In genomic region chr11:118199135-118199534, GRCh38 we compare ENCODE assay signal across 26 cellular contexts. TPM values are rescaled to one million over a fixed set of nuclear protein-coding genes. Genes with fewer than 3 reads are reported as not detected.
DNase-seq lines count a peak whose midpoint lies in the region; ATAC-seq, FAIRE-seq and TF ChIP-seq lines count a peak whose summit lies in the region.
"Had no signal": no experiment of that assay in that cellular context is flagged by ENCODE, and none has a peak within 500 bp of the region (broad histone marks: within the 10 kb centered on the region; RNA-seq: fewer than 3 reads in every experiment).

No MANE protein-coding gene starts in this region.

- no peak for TF ChIP-seq CTCF in HepG2 (CRISPR knock-in tag; IDR thresholded peaks at IDR 0.05)

- BruUV-seq in HepG2 (replicated peaks; lab: Mats Ljungman, UMichigan) = no TSS peak

- H3K9me3 Mint-ChIP-seq in T-helper 1 cell treated with Interleukin-12 subunit alpha and Interleukin-12 subunit beta and Interleukin-4 antibody, amounts not matched to agents 30 μg/mL and 1 μg/mL, for 36 hours = no peaks in the 10 kb centered on the region
- no peaks in the 10 kb centered on the region for H3K9me3 Mint-ChIP-seq in stimulated activated naive CD8-positive, alpha-beta T cell treated with anti-CD3 and anti-CD28 coated beads, Interleukin-15, amount 100 ng/mL, for 72 hours
- H3K9me3 Mint-ChIP-seq: CD8-positive, alpha-beta T cell; type B pancreatic cell had no signal

- peaks cover 88% of the 10 kb centered on the region for H3K4me1 ChIP-seq in HepG2 (ENCODE audit: insufficient read depth, low read length)

- no peaks in the 10 kb centered on the region for H3K27me3 ChIP-seq in HepG2 (ENCODE audit: control insufficient read depth in 1 of 2, insufficient read depth in 2 of 2, low read length in 2 of 2)
- H3K27me3 ChIP-seq: MG63 had no signal

- peak overlapping the region; percentile 56 for H3K27ac Mint-ChIP-seq in T-helper 1 cell treated with Interleukin-12 subunit alpha and Interleukin-12 subunit beta and Interleukin-4 antibody, amounts not matched to agents 30 μg/mL and 1 μg/mL, for 36 hours
- peak overlapping the region; percentile 29 to 87 for H3K27ac Mint-ChIP-seq in stimulated activated naive CD8-positive, alpha-beta T cell treated with anti-CD3 and anti-CD28 coated beads, Interleukin-15, amount 100 ng/mL, for 72 hours
- H3K27ac Mint-ChIP-seq: type B pancreatic cell had no signal

- in situ Hi-C loops in HepG2 (cut with HindIII; ENCODE audit: extremely low pct_ligation_motif_present, low pct_unique_long_range_greater_than_20kb) = loop anchor here (5.0 to 10.0 kb wide), 3 partner anchors 53 to 156 kb away; partner anchors contain the start of genes MPZL3 and UBE4A

- peaks cover 13% of the 10 kb centered on the region for H3K4me1 Mint-ChIP-seq in T-helper 1 cell treated with Interleukin-12 subunit alpha and Interleukin-12 subunit beta and Interleukin-4 antibody, amounts not matched to agents 30 μg/mL and 1 μg/mL, for 36 hours (ENCODE audit: low read depth)
- peaks cover 31% of the 10 kb centered on the region for H3K4me1 Mint-ChIP-seq in stimulated activated naive CD8-positive, alpha-beta T cell treated with anti-CD3 and anti-CD28 coated beads, Interleukin-15, amount 100 ng/mL, for 72 hours

- TF ChIP-seq EP300 in HepG2 (IDR thresholded peaks at IDR 0.05; ENCODE audit: low read depth in 2 of 2, low read length in 2 of 2) (no peak), HepG2 (CRISPR knock-in tag; IDR thresholded peaks at IDR 0.05; ENCODE audit: borderline replicate concordance) (no peak)

- POLR2A ChIA-PET in HepG2 (lab: Yijun Ruan, JAX) = interaction anchor here (0.7 to 2.0 kb wide), 6 partner anchors 13 to 168 kb away, joined by 3 to 19 read pairs (median 6); partner anchors contain the start of genes MPZL2 and MPZL3

- intact Hi-C loops in HepG2 (cut with micrococcal nuclease; ENCODE audit: unreplicated experiment) = loop anchor here (5.0 kb wide), 2 partner anchors 52 to 63 kb away; partner anchors contain the start of gene MPZL2

- H3K4me3 ChIP-seq in HepG2 (replicated peaks in 1 of 3; ENCODE audit: insufficient read depth in 1 of 3, low read depth in 2 of 3, low read length in 3 of 3) = no peak overlapping the region
- H3K4me3 ChIP-seq: cardiac muscle cell, MG63 had no signal

- H2AFZ ChIP-seq in HepG2 (ENCODE audit: low read length) = no peak overlapping the region

- H3K4me3 Mint-ChIP-seq in T-helper 1 cell treated with Interleukin-12 subunit alpha and Interleukin-12 subunit beta and Interleukin-4 antibody, amounts not matched to agents 30 μg/mL and 1 μg/mL, for 36 hours = no peak overlapping the region
- H3K4me3 Mint-ChIP-seq in stimulated activated naive CD8-positive, alpha-beta T cell treated with anti-CD3 and anti-CD28 coated beads, Interleukin-15, amount 100 ng/mL, for 72 hours = peak overlapping the region in 1 of 2 donors; percentile 36
- H3K4me3 Mint-ChIP-seq: CD8-positive, alpha-beta T cell had no signal

- no peak for TF ChIP-seq RAD21 in HepG2 (CRISPR knock-in tag; IDR thresholded peaks at IDR 0.05)

- H3K36me3 ChIP-seq in HepG2 (replicated peaks in 1 of 2; ENCODE audit: control insufficient read depth in 1 of 2, insufficient read depth in 2 of 2, low read length in 2 of 2) = no peaks in the 10 kb centered on the region
- H3K36me3 ChIP-seq: cardiac muscle cell, MG63 had no signal

- no peak for DNase-seq in T-helper 1 cell
- no peak for DNase-seq in stimulated activated naive CD8-positive, alpha-beta T cell treated with anti-CD3 and anti-CD28 coated beads, Interleukin-15, amount 100 ng/mL, for 72 hours
- DNase-seq in stimulated activated naive CD8-positive, alpha-beta T cell treated with anti-CD3 and anti-CD28 coated beads, Interleukin-15, Interleukin-2, amounts not matched to agents 100 U/mL and 50 U/mL, for 24 hours = no peak
- DNase-seq in HepG2 (ENCODE audit: low spot score) = no peak
- DNase-seq in UCSD-AML1 (lab: John Stamatoyannopoulos, UW; ENCODE audit: unreplicated experiment) = no peak
- DNase-seq in NCI-H69 (lab: John Stamatoyannopoulos, UW) = no peak
- DNase-seq in COR-L47 (lab: John Stamatoyannopoulos, UW) = no peak
- DNase-seq: activated CD4-positive, CD25-positive, alpha-beta regulatory T cell treated with anti-CD3 and anti-CD28 coated beads, Interleukin-2, amount 50 U/mL, for 72 hours; activated gamma-delta T cell treated with Interleukin-2 at 50 U/mL for 16 hours; CD8-positive, alpha-beta T cell; dorsolateral prefrontal cortex; kidney; mammary epithelial cell; MG63; NCI-H1417; NCI-H446; occipital lobe; SHP77; stimulated activated CD8-positive, alpha-beta memory T cell treated with anti-CD3 and anti-CD28 coated beads, Interleukin-4, amount 100 ng/mL, for 48 hours had no signal

- H3K27ac ChIP-seq in HepG2 (ENCODE audit: extremely low read length, insufficient read depth, low read length) = peak overlapping the region; percentile 16
- H3K27ac ChIP-seq: 22Rv1, cardiac muscle cell, dorsolateral prefrontal cortex had no signal

- H3K4me2 ChIP-seq in HepG2 (ENCODE audit: low read depth, low read length) = no peak overlapping the region

- H3K36me3 Mint-ChIP-seq in T-helper 1 cell treated with Interleukin-12 subunit alpha and Interleukin-12 subunit beta and Interleukin-4 antibody, amounts not matched to agents 30 μg/mL and 1 μg/mL, for 36 hours (ENCODE audit: low read depth) = peaks cover 13% of the 10 kb centered on the region
- H3K36me3 Mint-ChIP-seq: type B pancreatic cell had no signal

- H3K27me3 Mint-ChIP-seq in T-helper 1 cell treated with Interleukin-12 subunit alpha and Interleukin-12 subunit beta and Interleukin-4 antibody, amounts not matched to agents 30 μg/mL and 1 μg/mL, for 36 hours (ENCODE audit: low read depth) = no peaks in the 10 kb centered on the region
- H3K27me3 Mint-ChIP-seq in stimulated activated naive CD8-positive, alpha-beta T cell treated with anti-CD3 and anti-CD28 coated beads, Interleukin-15, amount 100 ng/mL, for 72 hours = no peaks in the 10 kb centered on the region
- H3K27me3 Mint-ChIP-seq: type B pancreatic cell had no signal

- no peaks in the 10 kb centered on the region for H3K9me3 ChIP-seq in HepG2 (ENCODE audit: low read length)
- H3K9me3 ChIP-seq: MG63 had no signal

- no peaks in the 10 kb centered on the region for H3K79me2 ChIP-seq in HepG2 (ENCODE audit: insufficient read depth, low read length)

- FAIRE-seq in HepG2 (lab: Jason Lieb, UNC) = no peak
- FAIRE-seq: kidney had no signal

- CTCF ChIA-PET in HepG2 (lab: Yijun Ruan, JAX; ENCODE audit: low intra/inter-chr PET ratio, low total read pairs) = interaction anchor here (1.2 to 2.1 kb wide), 2 partner anchors 91 to 95 kb away, joined by 4 to 34 read pairs; no protein-coding TSS in a partner anchor

- no peak for TF ChIP-seq POLR2A in HepG2 (IDR thresholded peaks at IDR 0.05; ENCODE audit: insufficient read depth in 1 of 2, low read depth in 2 of 2, low read length in 2 of 2)

- ATAC-seq in stimulated activated naive CD8-positive, alpha-beta T cell treated with anti-CD3 and anti-CD28 coated beads, Interleukin-15, amount 100 ng/mL, for 72 hours = no peak
- no peak for ATAC-seq in stimulated activated naive CD8-positive, alpha-beta T cell treated with anti-CD3 and anti-CD28 coated beads, Interleukin-15, Interleukin-2, amounts not matched to agents 100 U/mL and 50 U/mL, for 24 hours
- ATAC-seq in HepG2 = no peak
- ATAC-seq: CD8-positive, alpha-beta T cell had no signal

- no peaks in the 10 kb centered on the region for H4K20me1 ChIP-seq in HepG2 (ENCODE audit: insufficient read depth, low read length)

- 96% methylated on average over 6 of the region's 6 CpGs for WGBS in HepG2 (ENCODE audit: low lambda C conversion rate)

- no peak overlapping the region for H3K9ac ChIP-seq in HepG2 (ENCODE audit: insufficient read depth, low read depth, low read length)

RNA-seq across cellular contexts. Expression of gene SCN2B, which starts 22.7 kb away (rescaled TPM):
- 0.02 TPM in 1 of 2 replicates, not detected in the other for total RNA-seq in HepG2 (2016; rRNA removed; fragmentation: Illumina TruSeq; extraction: Trizol)
- total RNA-seq in HepG2 (2016; cell fraction: cytosol; rRNA removed; fragmentation: Illumina TruSeq; extraction: Trizol; ENCODE audit: low read depth) = not detected in 2 replicates
- total RNA-seq in HepG2 (2016; cell fraction: insoluble cytoplasmic fraction; rRNA removed; fragmentation: Illumina TruSeq; extraction: Trizol) = 0.02 TPM in 1 of 2 replicates, not detected in the other
- not detected in 2 replicates for total RNA-seq in HepG2 (2016; cell fraction: membrane; rRNA removed; fragmentation: Illumina TruSeq; extraction: Trizol)
- total RNA-seq in HepG2 (2016; cell fraction: nucleus; rRNA removed; fragmentation: Illumina TruSeq; extraction: Trizol) = not detected in 2 replicates
- polyA plus RNA-seq in HepG2 (2011; rRNA removed) = 0.01 TPM in 2 replicates
- polyA plus RNA-seq in HepG2 (2011; cell fraction: cytosol; rRNA removed) = 0.01 and 0.03 TPM in 2 replicates
- 0.02 and 0.03 TPM in 2 replicates for polyA plus RNA-seq in HepG2 (2011; cell fraction: nucleus; rRNA removed)
- 0.03 TPM in 1 of 2 replicates, not detected in the other for polyA plus RNA-seq in HepG2 (2012)
- not detected in 2 replicates for polyA plus RNA-seq in HepG2 (2016; cell fraction: cytosol; fragmentation: Illumina TruSeq; extraction: Trizol; ENCODE audit: low read depth)
- 0.03 TPM in 1 of 2 replicates, not detected in the other for polyA plus RNA-seq in HepG2 (2016; cell fraction: insoluble cytoplasmic fraction; fragmentation: Illumina TruSeq; extraction: Trizol; ENCODE audit: low read depth)
- polyA plus RNA-seq in HepG2 (2016; cell fraction: membrane; fragmentation: Illumina TruSeq; extraction: Trizol; ENCODE audit: low read depth) = not detected in 2 replicates
- not detected in 2 replicates for polyA plus RNA-seq in HepG2 (2016; cell fraction: nucleus; fragmentation: Illumina TruSeq; extraction: Trizol; ENCODE audit: insufficient read depth, low read depth)
- polyA minus RNA-seq in HepG2 (2011; rRNA and poly(A)+ RNA removed; ENCODE audit: low replicate concordance) = not detected in 2 replicates
- polyA minus RNA-seq in HepG2 (2011; cell fraction: cytosol; rRNA and poly(A)+ RNA removed) = not detected in 2 replicates
- polyA minus RNA-seq in HepG2 (2011; cell fraction: nucleus; rRNA and poly(A)+ RNA removed) = not detected in 2 replicates
- total RNA-seq: CD8-positive, alpha-beta T cell; glomerular endothelial cell; H4; pulmonary artery endothelial cell had no signal

RNA-seq across cellular contexts. Expression of gene JAML, which starts 25.7 kb away (rescaled TPM):
- total RNA-seq in HepG2 (2016; rRNA removed; fragmentation: Illumina TruSeq; extraction: Trizol) = 3.3 and 3.8 TPM in 2 replicates
- 0.71 and 0.97 TPM in 2 replicates for total RNA-seq in HepG2 (2016; cell fraction: cytosol; rRNA removed; fragmentation: Illumina TruSeq; extraction: Trizol; ENCODE audit: low read depth)
- total RNA-seq in HepG2 (2016; cell fraction: insoluble cytoplasmic fraction; rRNA removed; fragmentation: Illumina TruSeq; extraction: Trizol) = 3.7 and 4.6 TPM in 2 replicates
- 1.8 and 1.9 TPM in 2 replicates for total RNA-seq in HepG2 (2016; cell fraction: membrane; rRNA removed; fragmentation: Illumina TruSeq; extraction: Trizol)
- 3.5 and 4.0 TPM in 2 replicates for total RNA-seq in HepG2 (2016; cell fraction: nucleus; rRNA removed; fragmentation: Illumina TruSeq; extraction: Trizol)
- polyA plus RNA-seq in HepG2 (2011; rRNA removed) = 2.0 and 2.8 TPM in 2 replicates
- polyA plus RNA-seq in HepG2 (2011; cell fraction: cytosol; rRNA removed) = 0.91 and 1.1 TPM in 2 replicates
- polyA plus RNA-seq in HepG2 (2011; cell fraction: nucleus; rRNA removed) = 8.0 and 9.7 TPM in 2 replicates
- 9.8 and 22.2 TPM in 2 replicates for polyA plus RNA-seq in HepG2 (2012)
- 0.93 and 0.95 TPM in 2 replicates for polyA plus RNA-seq in HepG2 (2016; cell fraction: cytosol; fragmentation: Illumina TruSeq; extraction: Trizol; ENCODE audit: low read depth)
- polyA plus RNA-seq in HepG2 (2016; cell fraction: insoluble cytoplasmic fraction; fragmentation: Illumina TruSeq; extraction: Trizol; ENCODE audit: low read depth) = 2.7 and 4.1 TPM in 2 replicates
- 1.4 and 1.7 TPM in 2 replicates for polyA plus RNA-seq in HepG2 (2016; cell fraction: membrane; fragmentation: Illumina TruSeq; extraction: Trizol; ENCODE audit: low read depth)
- 5.7 and 5.9 TPM in 2 replicates for polyA plus RNA-seq in HepG2 (2016; cell fraction: nucleus; fragmentation: Illumina TruSeq; extraction: Trizol; ENCODE audit: insufficient read depth, low read depth)
- 1.7 TPM in 1 of 2 replicates, not detected in the other for polyA minus RNA-seq in HepG2 (2011; rRNA and poly(A)+ RNA removed; ENCODE audit: low replicate concordance)
- polyA minus RNA-seq in HepG2 (2011; cell fraction: cytosol; rRNA and poly(A)+ RNA removed) = 0.44 and 0.59 TPM in 2 replicates
- 6.0 and 6.1 TPM in 2 replicates for polyA minus RNA-seq in HepG2 (2011; cell fraction: nucleus; rRNA and poly(A)+ RNA removed)
- total RNA-seq: cardiac muscle cell, glomerular endothelial cell, H4, mammary epithelial cell had no signal
- polyA plus RNA-seq: cardiac muscle cell, mammary epithelial cell had no signal

RNA-seq across cellular contexts. Expression of gene SCN4B, which starts 46.5 kb away (rescaled TPM):
- 0.04 TPM in 1 of 2 replicates, not detected in the other for total RNA-seq in HepG2 (2016; rRNA removed; fragmentation: Illumina TruSeq; extraction: Trizol)
- total RNA-seq in HepG2 (2016; cell fraction: cytosol; rRNA removed; fragmentation: Illumina TruSeq; extraction: Trizol; ENCODE audit: low read depth) = not detected in 2 replicates
- total RNA-seq in HepG2 (2016; cell fraction: insoluble cytoplasmic fraction; rRNA removed; fragmentation: Illumina TruSeq; extraction: Trizol) = 0.19 TPM in 1 of 2 replicates, not detected in the other
- 0.03 TPM in 1 of 2 replicates, not detected in the other for total RNA-seq in HepG2 (2016; cell fraction: membrane; rRNA removed; fragmentation: Illumina TruSeq; extraction: Trizol)
- not detected in 2 replicates for total RNA-seq in HepG2 (2016; cell fraction: nucleus; rRNA removed; fragmentation: Illumina TruSeq; extraction: Trizol)
- 0.29 and 0.38 TPM in 2 replicates for polyA plus RNA-seq in HepG2 (2011; rRNA removed)
- polyA plus RNA-seq in HepG2 (2011; cell fraction: cytosol; rRNA removed) = 0.13 and 0.19 TPM in 2 replicates
- 0.64 and 0.72 TPM in 2 replicates for polyA plus RNA-seq in HepG2 (2011; cell fraction: nucleus; rRNA removed)
- polyA plus RNA-seq in HepG2 (2012) = 0.07 TPM in 2 replicates
- not detected in 2 replicates for polyA plus RNA-seq in HepG2 (2016; cell fraction: cytosol; fragmentation: Illumina TruSeq; extraction: Trizol; ENCODE audit: low read depth)
- 0.20 TPM in 1 of 2 replicates, not detected in the other for polyA plus RNA-seq in HepG2 (2016; cell fraction: insoluble cytoplasmic fraction; fragmentation: Illumina TruSeq; extraction: Trizol; ENCODE audit: low read depth)
- polyA plus RNA-seq in HepG2 (2016; cell fraction: membrane; fragmentation: Illumina TruSeq; extraction: Trizol; ENCODE audit: low read depth) = 0.16 TPM in 1 of 2 replicates, not detected in the other
- 0.17 and 0.42 TPM in 2 replicates for polyA plus RNA-seq in HepG2 (2016; cell fraction: nucleus; fragmentation: Illumina TruSeq; extraction: Trizol; ENCODE audit: insufficient read depth, low read depth)
- polyA minus RNA-seq in HepG2 (2011; rRNA and poly(A)+ RNA removed; ENCODE audit: low replicate concordance) = 0.18 TPM in 1 of 2 replicates, not detected in the other
- polyA minus RNA-seq in HepG2 (2011; cell fraction: cytosol; rRNA and poly(A)+ RNA removed) = not detected in 2 replicates
- 0.39 and 0.75 TPM in 2 replicates for polyA minus RNA-seq in HepG2 (2011; cell fraction: nucleus; rRNA and poly(A)+ RNA removed)
- total RNA-seq: CD8-positive, alpha-beta T cell had no signal

RNA-seq across cellular contexts. Expression of gene MPZL3, which starts 53.0 kb away (rescaled TPM):
- total RNA-seq in HepG2 (2016; rRNA removed; fragmentation: Illumina TruSeq; extraction: Trizol) = 6.6 and 9.3 TPM in 2 replicates
- 0.51 and 0.88 TPM in 2 replicates for total RNA-seq in HepG2 (2016; cell fraction: cytosol; rRNA removed; fragmentation: Illumina TruSeq; extraction: Trizol; ENCODE audit: low read depth)
- total RNA-seq in HepG2 (2016; cell fraction: insoluble cytoplasmic fraction; rRNA removed; fragmentation: Illumina TruSeq; extraction: Trizol) = 6.1 and 9.5 TPM in 2 replicates
- 3.0 and 3.4 TPM in 2 replicates for total RNA-seq in HepG2 (2016; cell fraction: membrane; rRNA removed; fragmentation: Illumina TruSeq; extraction: Trizol)
- 7.4 and 9.6 TPM in 2 replicates for total RNA-seq in HepG2 (2016; cell fraction: nucleus; rRNA removed; fragmentation: Illumina TruSeq; extraction: Trizol)
- 4.5 and 5.3 TPM in 2 replicates for polyA plus RNA-seq in HepG2 (2011; rRNA removed)
- polyA plus RNA-seq in HepG2 (2011; cell fraction: cytosol; rRNA removed) = 3.1 and 4.4 TPM in 2 replicates
- polyA plus RNA-seq in HepG2 (2011; cell fraction: nucleus; rRNA removed) = 2.5 TPM in 2 replicates
- polyA plus RNA-seq in HepG2 (2012) = 4.4 and 4.5 TPM in 2 replicates
- polyA plus RNA-seq in HepG2 (2016; cell fraction: cytosol; fragmentation: Illumina TruSeq; extraction: Trizol; ENCODE audit: low read depth) = 0.26 and 0.48 TPM in 2 replicates
- 3.1 and 3.5 TPM in 2 replicates for polyA plus RNA-seq in HepG2 (2016; cell fraction: insoluble cytoplasmic fraction; fragmentation: Illumina TruSeq; extraction: Trizol; ENCODE audit: low read depth)
- 1.2 TPM in 2 replicates for polyA plus RNA-seq in HepG2 (2016; cell fraction: membrane; fragmentation: Illumina TruSeq; extraction: Trizol; ENCODE audit: low read depth)
- 8.3 and 8.4 TPM in 2 replicates for polyA plus RNA-seq in HepG2 (2016; cell fraction: nucleus; fragmentation: Illumina TruSeq; extraction: Trizol; ENCODE audit: insufficient read depth, low read depth)
- polyA minus RNA-seq in HepG2 (2011; rRNA and poly(A)+ RNA removed; ENCODE audit: low replicate concordance) = 3.3 and 7.7 TPM in 2 replicates
- polyA minus RNA-seq in HepG2 (2011; cell fraction: cytosol; rRNA and poly(A)+ RNA removed) = 8.2 and 11.8 TPM in 2 replicates
- 3.5 and 4.4 TPM in 2 replicates for polyA minus RNA-seq in HepG2 (2011; cell fraction: nucleus; rRNA and poly(A)+ RNA removed)
